ENCODE assay signal across 29 cellular contexts in the genomic region with DNA sequence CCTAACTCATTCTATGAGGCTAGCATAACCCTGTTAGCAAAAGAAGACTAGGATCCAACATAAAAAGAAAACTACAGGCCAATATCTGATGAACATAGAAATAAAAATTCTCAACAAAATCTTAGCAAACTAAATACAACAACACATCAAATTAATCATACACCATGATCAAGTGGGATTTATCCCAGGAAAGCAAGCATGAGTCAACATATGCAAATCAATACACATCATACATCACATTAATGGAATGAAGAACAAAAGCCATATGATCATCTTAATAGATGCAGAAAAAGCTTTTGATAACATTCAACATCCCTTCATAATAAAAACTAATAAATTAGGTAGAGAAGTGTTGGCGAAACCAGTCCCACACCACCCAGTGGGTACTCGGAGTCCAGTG.
"Had no signal": no experiment of that assay in that cellular context is flagged by ENCODE, and none has a peak within 500 bp of the region (broad histone marks: within the 10 kb centered on the region; RNA-seq: fewer than 3 reads in every experiment).

No MANE protein-coding gene starts in this region.

- H3K4me3 ChIP-seq: cardiac muscle cell, colonic mucosa, heart left ventricle had no signal

- H3K4me1 Mint-ChIP-seq: activated B cell treated with CpG ODN at 0.5 μM for 24 hours; activated T-helper 17 cell treated with anti-CD3 and anti-CD28 coated beads, Interleukin-2, amount 50 U/mL, for 72 hours; T-cell had no signal

- H3K9me3 ChIP-seq: colonic mucosa had no signal

- ATAC-seq: activated CD4-positive, CD25-positive, alpha-beta regulatory T cell treated with anti-CD3 and anti-CD28 coated beads, Interleukin-2, amount 50 U/mL, for 24 hours; activated CD8-positive, alpha-beta T cell treated with anti-CD3 and anti-CD28 coated beads for 36 hours; activated T-cell treated with anti-CD3 and anti-CD28 coated beads, Interleukin-2, amount 50 U/mL, for 4 hours; activated T-helper 17 cell treated with anti-CD3 and anti-CD28 coated beads, Interleukin-2, amount 50 U/mL, for 72 hours; esophagus mucosa; heart left ventricle; T-cell had no signal

- H3K36me3 Mint-ChIP-seq: activated naive CD8-positive, alpha-beta T cell; T-cell had no signal

- H3K27me3 Mint-ChIP-seq: activated B cell treated with CpG ODN at 0.5 μM for 24 hours; activated CD8-positive, alpha-beta T cell treated with anti-CD3 and anti-CD28 coated beads for 36 hours; activated naive CD8-positive, alpha-beta T cell; activated T-helper 17 cell treated with anti-CD3 and anti-CD28 coated beads, Interleukin-2, amount 50 U/mL, for 72 hours; T-cell had no signal

- H3K27ac Mint-ChIP-seq: activated B cell treated with CpG ODN at 0.5 μM for 24 hours; activated CD8-positive, alpha-beta T cell treated with anti-CD3 and anti-CD28 coated beads for 36 hours; activated naive CD8-positive, alpha-beta T cell; activated T-helper 17 cell treated with anti-CD3 and anti-CD28 coated beads, Interleukin-2, amount 50 U/mL, for 72 hours; T-cell; T-helper 1 cell treated with Interleukin-12 subunit alpha and Interleukin-12 subunit beta and Interleukin-4 antibody, amounts not matched to agents 30 μg/mL and 1 μg/mL, for 36 hours; T-helper 2 cell treated with Interferon-gamma antibody and Interleukin-4, amounts not matched to agents 5 μg/mL and 100 μg/mL, for 36 hours had no signal

- DNase-seq: activated B cell treated with CpG ODN at 0.5 μM for 24 hours; activated CD4-positive, alpha-beta T cell treated with anti-CD3 and anti-CD28 coated beads for 48 hours; activated CD4-positive, alpha-beta T cell treated with anti-CD3 and anti-CD28 coated beads, Interleukin-2, amount 50 U/mL, for 1 hour; activated CD4-positive, alpha-beta T cell treated with anti-CD3 and anti-CD28 coated beads, Interleukin-2, amount 50 U/mL, for 48 hours; activated CD8-positive, alpha-beta memory T cell treated with anti-CD3 and anti-CD28 coated beads for 24 hours; activated CD8-positive, alpha-beta T cell treated with anti-CD3 and anti-CD28 coated beads for 36 hours; activated effector memory CD4-positive, alpha-beta T cell treated with Interleukin-2 at 50 U/mL for 16 hours; activated gamma-delta T cell treated with Interleukin-2 at 50 U/mL for 16 hours; activated naive CD4-positive, alpha-beta T cell treated with anti-CD3 and anti-CD28 coated beads, Interleukin-2, amount 50 U/mL, for 16 hours; activated naive CD4-positive, alpha-beta T cell treated with Interleukin-2 at 50 U/mL for 16 hours; activated T-cell treated with anti-CD3 and anti-CD28 coated beads, Interleukin-2, amount 50 U/mL, for 4 hours; amniotic stem cell; anterior cingulate cortex; brain microvascular endothelial cell; central memory CD4-positive, alpha-beta T cell; cerebellar nuclear complex; colonic mucosa; effector CD8-positive, alpha-beta T cell; heart left ventricle; T-cell; T1000; WERI-Rb-1 had no signal

- H3K4me3 Mint-ChIP-seq: activated B cell treated with CpG ODN at 0.5 μM for 24 hours; activated CD8-positive, alpha-beta T cell treated with anti-CD3 and anti-CD28 coated beads for 36 hours; activated naive CD8-positive, alpha-beta T cell; activated T-cell treated with anti-CD3 and anti-CD28 coated beads, Interleukin-2, amount 50 U/mL, for 4 hours; activated T-helper 17 cell treated with anti-CD3 and anti-CD28 coated beads, Interleukin-2, amount 50 U/mL, for 72 hours; T-cell; T-helper 1 cell treated with Interleukin-12 subunit alpha and Interleukin-12 subunit beta and Interleukin-4 antibody, amounts not matched to agents 30 μg/mL and 1 μg/mL, for 36 hours; T-helper 2 cell treated with Interferon-gamma antibody and Interleukin-4, amounts not matched to agents 5 μg/mL and 100 μg/mL, for 36 hours had no signal

- H3K27me3 ChIP-seq: brain microvascular endothelial cell, cardiac muscle cell, colonic mucosa, heart left ventricle had no signal

- H3K4me1 ChIP-seq: colonic mucosa, heart left ventricle had no signal

- H3K36me3 ChIP-seq: brain microvascular endothelial cell, cardiac muscle cell, colonic mucosa, heart left ventricle, WERI-Rb-1 had no signal

- H3K27ac ChIP-seq: brain microvascular endothelial cell, cardiac muscle cell, colonic mucosa, heart left ventricle, WERI-Rb-1 had no signal
